ENCODE assay signal across 18 cellular contexts in the genomic region with DNA sequence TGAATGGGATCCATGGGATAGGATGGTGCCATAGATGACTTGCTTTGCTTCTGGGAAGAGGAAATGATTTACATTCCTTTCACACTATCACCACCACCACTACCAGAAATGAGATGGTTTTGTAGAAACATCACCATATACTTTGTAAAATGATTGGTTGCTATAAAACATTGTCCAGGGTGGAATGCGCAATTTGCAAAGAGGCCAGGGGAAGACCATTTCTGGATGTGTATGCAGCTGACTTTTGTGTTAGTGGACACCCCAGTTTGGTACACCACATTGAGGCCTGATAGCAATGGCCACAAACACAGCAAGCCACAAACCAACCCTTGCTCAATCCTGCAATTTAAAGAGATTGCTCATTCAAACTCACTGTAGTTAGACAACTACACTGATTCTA. TPM values are rescaled to one million over a fixed set of nuclear protein-coding genes. Genes with fewer than 3 reads are reported as not detected.
DNase-seq lines count a peak whose midpoint lies in the region; ATAC-seq and TF ChIP-seq lines count a peak whose summit lies in the region.
"Had no signal": no experiment of that assay in that cellular context is flagged by ENCODE, and none has a peak within 500 bp of the region (broad histone marks: within the 10 kb centered on the region; RNA-seq: fewer than 3 reads in every experiment).

No MANE protein-coding gene starts in this region.

- CTCF ChIA-PET in SK-N-SH (lab: Yijun Ruan, JAX) (interaction anchor here (0.7 to 2.7 kb wide), 3 partner anchors 18 to 142 kb away, joined by 3 to 11 read pairs (median 7); no protein-coding TSS in a partner anchor), PC-3 (lab: Charles Lee) (no interaction called here)

- H2AFZ ChIP-seq in SK-N-SH (ENCODE audit: low read depth) (peak overlapping the region; percentile 39; the same call in 1 of the 2 replicates), fibroblast of lung (ENCODE audit: low read length) (no peak overlapping the region), PC-3 (ENCODE audit: low read length) (no peak overlapping the region)
- H2AFZ ChIP-seq: neural progenitor cell had no signal

- POLR2A ChIA-PET in SK-N-SH (lab: Yijun Ruan, JAX): no interaction called here
- POLR2A ChIA-PET in PC-3 (lab: Charles Lee; ENCODE audit: unreplicated experiment): no interaction called here

- H3K79me2 ChIP-seq in SK-N-SH (ENCODE audit: insufficient read depth) (no peaks in the 10 kb centered on the region), fibroblast of lung (ENCODE audit: control insufficient read depth, insufficient read depth, low read length) (no peaks in the 10 kb centered on the region), PC-3 (ENCODE audit: low read length) (no peaks in the 10 kb centered on the region)

- peak overlapping the region; percentile 17; the same call in 1 of the 2 replicates for H3K9ac ChIP-seq in SK-N-SH
- no peak overlapping the region for H3K9ac ChIP-seq in fibroblast of lung (ENCODE audit: insufficient read depth, low read length)
- no peak overlapping the region for H3K9ac ChIP-seq in PC-3 (ENCODE audit: low read length)
- H3K9ac ChIP-seq: neural progenitor cell had no signal

- TF ChIP-seq EP300 in SK-N-SH (IDR thresholded peaks at IDR 0.05; ENCODE audit: borderline replicate concordance in 1 of 2, low read depth in 1 of 2, low read length in 1 of 2): no peak

- H3K9me2 ChIP-seq in SK-N-SH (no peaks in the 10 kb centered on the region), PC-3 (replicated peaks; ENCODE audit: low read length) (no peaks in the 10 kb centered on the region)

- TF ChIP-seq POLR2A in NB4 (IDR thresholded peaks at IDR 0.05; ENCODE audit: extremely low read depth, insufficient read length): no peak

- peaks cover 0 to 9% of the 10 kb centered on the region in 2 experiments; a peak in 1 of 4 replicates for H3K4me1 ChIP-seq in SK-N-SH (ENCODE audit: control insufficient read depth in 1 of 2, insufficient read depth in 2 of 2, low read depth in 1 of 2, low read length in 1 of 2)
- peaks cover 5% of the 10 kb centered on the region for H3K4me1 ChIP-seq in fibroblast of lung (ENCODE audit: control insufficient read depth, extremely low read depth, insufficient read depth, low read length)
- no peaks in the 10 kb centered on the region for H3K4me1 ChIP-seq in PC-3 (ENCODE audit: insufficient read depth, low read length)
- H3K4me1 ChIP-seq: esophagus muscularis mucosa, neural progenitor cell had no signal

- BruUV-seq in PC-3 (replicated peaks; lab: Mats Ljungman, UMichigan): no TSS peak

- DNase-seq in SK-N-SH (no peak), NB4 (ENCODE audit: low read depth) (peak; percentile 4), fibroblast of lung (ENCODE audit: low read depth in 2 of 2) (peak; percentile 86 to 100), skeletal muscle cell (ENCODE audit: low read depth) (peak; percentile 93), NCI-H1417 (lab: John Stamatoyannopoulos, UW) (no peak), NCI-H774 (lab: John Stamatoyannopoulos, UW) (no peak), PC-3 (no peak)
- DNase-seq: 8988T; activated CD4-positive, alpha-beta memory T cell treated with anti-CD3 and anti-CD28 coated beads, Interleukin-2, amount 10 ng/mL, durations not matched to agents 7 days and 5 days; dermis blood vessel endothelial cell; GOT3; NCI-H146; right cardiac atrium; stimulated activated CD4-positive, alpha-beta T cell treated with anti-CD3 and anti-CD28 coated beads, Interleukin-1b, Interleukin-23, amount 100 ng/mL, for 48 hours had no signal

- H3K36me3 ChIP-seq in SK-N-SH (replicated peaks in 1 of 2; ENCODE audit: control insufficient read depth in 1 of 2, insufficient read depth in 2 of 2, low read length in 1 of 2) (no peaks in the 10 kb centered on the region), fibroblast of lung (ENCODE audit: control insufficient read depth, insufficient read depth, low read length) (no peaks in the 10 kb centered on the region), PC-3 (ENCODE audit: low read depth, low read length) (no peaks in the 10 kb centered on the region)
- H3K36me3 ChIP-seq: esophagus muscularis mucosa, neural progenitor cell had no signal

- WGBS in SK-N-SH (ENCODE audit: low lambda C conversion rate): 83% methylated on average over 1 of the region's 1 CpG

- ATAC-seq in SK-N-SH treated with all-trans-retinoic acid at 6 μM for 48 hours (no peak; the same call in 1 of the 3 replicates), PC-3 (no peak)
- ATAC-seq: right cardiac atrium had no signal

- intact Hi-C loops in PC-3 (cut with micrococcal nuclease): no loop called here

- 0 out of 2 replicates have a peak, but pooled peaks cover 3% of the 10 kb centered on the region for H3K9me3 ChIP-seq in SK-N-SH
- no peaks in the 10 kb centered on the region for H3K9me3 ChIP-seq in fibroblast of lung (ENCODE audit: control insufficient read depth, insufficient read depth, low read depth, low read length)
- H3K9me3 ChIP-seq in PC-3 (ENCODE audit: low read length): no peaks in the 10 kb centered on the region
- H3K9me3 ChIP-seq: esophagus muscularis mucosa had no signal

- H3K27me3 ChIP-seq in SK-N-SH (ENCODE audit: insufficient read depth) (no peaks in the 10 kb centered on the region), fibroblast of lung (ENCODE audit: control insufficient read depth, insufficient read depth, low read length) (no peaks in the 10 kb centered on the region), PC-3 (ENCODE audit: low read length) (peaks cover 44% of the 10 kb centered on the region)
- H3K27me3 ChIP-seq: neural progenitor cell had no signal

- TF ChIP-seq RAD21 in SK-N-SH (IDR thresholded peaks at IDR 0.05; ENCODE audit: low read length): no peak

- TF ChIP-seq CTCF in SK-N-SH (IDR thresholded peaks at IDR 0.05) (no peak), NB4 (IDR thresholded peaks at IDR 0.05; ENCODE audit: low read depth, low read length) (no peak), fibroblast of lung (conservative IDR thresholded peaks at IDR 0.05 in 1 of 2, IDR thresholded peaks at IDR 0.05 in 1 of 2; ENCODE audit: low read depth in 1 of 2, low read length in 2 of 2) (no peak), PC-3 (conservative IDR thresholded peaks at IDR 0.05; ENCODE audit: low read depth, low read length) (no peak)

- H4K20me1 ChIP-seq in SK-N-SH (ENCODE audit: insufficient read depth) (no peaks in the 10 kb centered on the region), fibroblast of lung (ENCODE audit: control insufficient read depth, extremely low read depth, insufficient read depth, low read length) (no peaks in the 10 kb centered on the region), PC-3 (ENCODE audit: low read length) (no peaks in the 10 kb centered on the region)

- H3K4me2 ChIP-seq in SK-N-SH (no peak overlapping the region), fibroblast of lung (ENCODE audit: extremely low read depth, insufficient read depth, low read length) (peak overlapping the region; percentile 27), PC-3 (ENCODE audit: low read length) (no peak overlapping the region)
- H3K4me2 ChIP-seq: neural progenitor cell had no signal

- no peak overlapping the region for H3K4me3 ChIP-seq in SK-N-SH (ENCODE audit: low read depth in 2 of 2, low read length in 1 of 2)
- no peak overlapping the region for H3K4me3 ChIP-seq in NB4 (ENCODE audit: low read depth, low read length)
- no peak overlapping the region for H3K4me3 ChIP-seq in fibroblast of lung (replicated peaks in 1 of 4; ENCODE audit: control extremely low read depth in 1 of 4, insufficient read depth in 1 of 4, low read depth in 3 of 4, low read length in 4 of 4)
- no peak overlapping the region for H3K4me3 ChIP-seq in skeletal muscle cell (ENCODE audit: low read depth, low read length)
- no peak overlapping the region for H3K4me3 ChIP-seq in PC-3 (ENCODE audit: low read length)
- H3K4me3 ChIP-seq: esophagus muscularis mucosa, lung, neural progenitor cell had no signal

- H3K27ac ChIP-seq in SK-N-SH (ENCODE audit: low read depth in 2 of 2, low read length in 1 of 2): peak overlapping the region in 1 of 2 experiments; percentile 61; a peak in 2 of 4 replicates
- H3K27ac ChIP-seq in fibroblast of lung (ENCODE audit: insufficient read depth, low read length): peak overlapping the region; percentile 78
- H3K27ac ChIP-seq in PC-3 (ENCODE audit: low read length): no peak overlapping the region
- H3K27ac ChIP-seq: esophagus muscularis mucosa, neural progenitor cell had no signal

- peaks cover 20% of the 10 kb centered on the region for H3F3A ChIP-seq in SK-N-SH (replicated peaks; ENCODE audit: insufficient read depth)
- H3F3A ChIP-seq in PC-3 (ENCODE audit: low read length, unreplicated experiment): no peaks in the 10 kb centered on the region

TF ChIP-seq in SK-N-SH, 30 proteins besides CTCF, POLR2A, EP300 and RAD21 (continues in another document):
- TF ChIP-seq SIN3A (IDR thresholded peaks at IDR 0.05; ENCODE audit: borderline replicate concordance, low read depth, low read length): no peak
- no peak for TF ChIP-seq RXRA (IDR thresholded peaks at IDR 0.05; ENCODE audit: borderline replicate concordance, low read depth)
- TF ChIP-seq, protein P1, sequence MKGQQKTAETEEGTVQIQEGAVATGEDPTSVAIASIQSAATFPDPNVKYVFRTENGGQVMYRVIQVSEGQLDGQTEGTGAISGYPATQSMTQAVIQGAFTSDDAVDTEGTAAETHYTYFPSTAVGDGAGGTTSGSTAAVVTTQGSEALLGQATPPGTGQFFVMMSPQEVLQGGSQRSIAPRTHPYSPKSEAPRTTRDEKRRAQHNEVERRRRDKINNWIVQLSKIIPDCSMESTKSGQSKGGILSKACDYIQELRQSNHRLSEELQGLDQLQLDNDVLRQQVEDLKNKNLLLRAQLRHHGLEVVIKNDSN (IDR thresholded peaks at IDR 0.05; ENCODE audit: borderline replicate concordance, low read depth): no peak
- no peak for TF ChIP-seq POLR2AphosphoS5 (IDR thresholded peaks at IDR 0.05; ENCODE audit: low read depth, low read length)

TF ChIP-seq in SK-N-SH treated with all-trans-retinoic acid at 6 μM for 48 hours, 23 proteins besides CTCF, POLR2A, EP300 and RAD21:
- TF ChIP-seq ZNF565 (CRISPR knock-in tag; conservative IDR thresholded peaks at IDR 0.05; ENCODE audit: low read depth) (no peak), GLIS3 (CRISPR knock-in tag; IDR thresholded peaks at IDR 0.05) (no peak)
TF ChIP-seq in SK-N-SH treated with all-trans-retinoic acid at 6 μM for 48 hours: peak in this region for 0.

RNA-seq across cellular contexts. Expression of a gene that starts 56.7 kb away (rescaled TPM):
- polyA plus RNA-seq in SK-N-SH (2012; rRNA removed) (62.6 and 63.3 TPM in 2 replicates), fibroblast of lung (312 and 436 TPM in 2 replicates)
- 78.7 and 106 TPM in 2 replicates for polyA plus RNA-seq in SK-N-SH (2012; cell fraction: cytosol; rRNA removed)
- polyA plus RNA-seq in SK-N-SH (2012; cell fraction: nucleus; rRNA removed): 43.7 and 53.4 TPM in 2 replicates
- total RNA-seq in fibroblast of lung (253 and 371 TPM in 2 replicates), PC-3 (2014; rRNA removed) (94.6 and 110 TPM in 2 replicates)
- polyA plus RNA-seq in fibroblast of lung (2012): 306 and 422 TPM in 2 replicates
- 19.5 and 24.4 TPM in 2 replicates for polyA minus RNA-seq in fibroblast of lung (ENCODE audit: low replicate concordance)

Comparison
In these comparisons a context has a peak if more than half of its experiments do, and no peak if none do; other contexts are left out.
1. DNase-seq: peak in NB4 (single experiment), fibroblast of lung (2 of 2) and skeletal muscle cell (single experiment); none in SK-N-SH (single experiment), NCI-H1417 (0 of 3), NCI-H774 (single experiment) and PC-3 (single experiment).